9 cellular contexts compared by ENCODE assay signal in genomic region chr9:133346021-133346713, GRCh38. TPM values are rescaled to one million over a fixed set of nuclear protein-coding genes. Genes with fewer than 3 reads are reported as not detected.
A peak's percentile ranks its signal among the peaks of the same experiment; 100 is the strongest.
DNase-seq lines count a peak whose midpoint lies in the region; ATAC-seq and TF ChIP-seq lines count a peak whose summit lies in the region.
"Had no signal": no experiment of that assay in that cellular context is flagged by ENCODE, and none has a peak within 500 bp of the region (broad histone marks: within the 10 kb centered on the region; RNA-seq: fewer than 3 reads in every experiment).

No MANE protein-coding gene starts in this region.

- peaks cover 52% of the 10 kb centered on the region for H3K4me1 Mint-ChIP-seq in central memory CD8-positive, alpha-beta T cell
- H3K4me1 Mint-ChIP-seq in naive thymus-derived CD8-positive, alpha-beta T cell = peaks cover 16 to 57% (median 49%) of the 10 kb centered on the region in 4 donors

- DNase-seq in BE2C (no peak), cerebellar cortex (ENCODE audit: low spot score) (no peak), DMS153 treated with DMSO at 0.1 percent for 48 hours (lab: John Stamatoyannopoulos, UW; ENCODE audit: unreplicated experiment) (no peak), NCI-H1694 treated with DMSO at 0.1 percent for 48 hours (lab: John Stamatoyannopoulos, UW) (no peak)
- no peak for DNase-seq in central memory CD8-positive, alpha-beta T cell (ENCODE audit: low spot score in 2 of 2)
- no peak for DNase-seq in naive thymus-derived CD8-positive, alpha-beta T cell

- no peaks in the 10 kb centered on the region for H3K27me3 Mint-ChIP-seq in central memory CD8-positive, alpha-beta T cell
- H3K27me3 Mint-ChIP-seq in naive thymus-derived CD8-positive, alpha-beta T cell = no peaks in the 10 kb centered on the region

- no peaks in the 10 kb centered on the region for H3K9me3 ChIP-seq in BE2C
- H3K9me3 ChIP-seq: left lung had no signal

- no peak for TF ChIP-seq EP300 in Ishikawa (IDR thresholded peaks at IDR 0.05; ENCODE audit: borderline replicate concordance)

- POLR2A ChIA-PET in naive thymus-derived CD8-positive, alpha-beta T cell (lab: Charles Lee) = interaction anchor here (1.1 to 7.4 kb wide), 4 partner anchors 8 to 163 kb away, joined by 3 to 106 read pairs (median 20); partner anchors contain the start of genes STKLD1, SURF1, SURF2 and SURF4

- peak overlapping the region; percentile 99 for H3K4me3 ChIP-seq in BE2C (ENCODE audit: low read depth, low read length)

- H3K9me3 Mint-ChIP-seq in central memory CD8-positive, alpha-beta T cell = no peaks in the 10 kb centered on the region
- H3K9me3 Mint-ChIP-seq in naive thymus-derived CD8-positive, alpha-beta T cell = no peaks in the 10 kb centered on the region

- TF ChIP-seq RAD21 in Ishikawa (IDR thresholded peaks at IDR 0.05; ENCODE audit: low read depth) = no peak

- H3K27me3 ChIP-seq in BE2C = no peaks in the 10 kb centered on the region
- H3K27me3 ChIP-seq: left lung had no signal

- peaks cover 49% of the 10 kb centered on the region for H3K36me3 Mint-ChIP-seq in central memory CD8-positive, alpha-beta T cell (ENCODE audit: insufficient read depth)
- H3K36me3 Mint-ChIP-seq in naive thymus-derived CD8-positive, alpha-beta T cell = peaks cover 0 to 60% (median 14%) of the 10 kb centered on the region in 3 donors

- H3K27ac Mint-ChIP-seq in central memory CD8-positive, alpha-beta T cell (ENCODE audit: low read depth) = no peak overlapping the region
- H3K27ac Mint-ChIP-seq in naive thymus-derived CD8-positive, alpha-beta T cell = peak overlapping the region in 9 of 10 donors; percentile 54 to 99 (median 86)

- no peak for TF ChIP-seq CTCF in BE2C (IDR thresholded peaks at IDR 0.05; ENCODE audit: low read depth, low read length)

- H3K4me3 Mint-ChIP-seq in central memory CD8-positive, alpha-beta T cell = peak overlapping the region; percentile 92
- H3K4me3 Mint-ChIP-seq in naive thymus-derived CD8-positive, alpha-beta T cell = peak overlapping the region; percentile 85 to 100 (median 93)

- H3K36me3 ChIP-seq in BE2C = peaks cover 81% of the 10 kb centered on the region

- ATAC-seq in central memory CD8-positive, alpha-beta T cell (replicated peaks; ENCODE audit: extremely low read depth, poor library complexity, severe bottlenecking) = no peak
- no peak for ATAC-seq in naive thymus-derived CD8-positive, alpha-beta T cell
- no peak for ATAC-seq in GM21717 (IDR thresholded peaks at IDR 0.05; ENCODE audit: unreplicated experiment)

- H3K4me1 ChIP-seq in BE2C = no peaks in the 10 kb centered on the region; the same call in 1 of the 2 replicates

TF ChIP-seq in Ishikawa, 13 proteins besides CTCF, POLR2A, EP300 and RAD21:
- TF ChIP-seq USF1 (IDR thresholded peaks at IDR 0.05) = no peak
- TF ChIP-seq MAX (IDR thresholded peaks at IDR 0.05) = 0 out of 2 replicates have a peak, but pooled peaks have one; percentile 1
- TF ChIP-seq NFIC (IDR thresholded peaks at IDR 0.05) = peak; percentile 25; the same call in 1 of the 2 replicates

RNA-seq across cellular contexts. Expression of gene MED22, which starts 1.8 kb away (rescaled TPM):
- polyA plus RNA-seq in BE2C (2012; ENCODE audit: insufficient read depth, insufficient read length, low read depth) = 62.3 TPM
- 10 to 100 TPM; 38.2 to 46.4 TPM for total RNA-seq in naive thymus-derived CD8-positive, alpha-beta T cell
- polyA plus RNA-seq in naive thymus-derived CD8-positive, alpha-beta T cell = 10 to 100 TPM; 10.3 to 20.6 (median 17.5) TPM

RNA-seq across cellular contexts. Expression of gene RPL7A, which starts 1.9 kb away (rescaled TPM):
- 1,628 TPM for polyA plus RNA-seq in BE2C (2012; ENCODE audit: insufficient read depth, insufficient read length, low read depth)
- 1,000 to 10,000 TPM; 2,300 to 2,355 TPM for total RNA-seq in naive thymus-derived CD8-positive, alpha-beta T cell
- polyA plus RNA-seq in naive thymus-derived CD8-positive, alpha-beta T cell = 1,000 to 10,000 TPM; 1,183 to 1,387 (median 1,313) TPM

RNA-seq across cellular contexts. Expression of gene SURF1, which starts 10.1 kb away (rescaled TPM):
- 109 TPM for polyA plus RNA-seq in BE2C (2012; ENCODE audit: insufficient read depth, insufficient read length, low read depth)
- total RNA-seq in naive thymus-derived CD8-positive, alpha-beta T cell = 10 to 100 TPM; 58.7 to 59.5 TPM
- polyA plus RNA-seq in naive thymus-derived CD8-positive, alpha-beta T cell = 100 to 1,000 TPM in 2 of 3 donors, 10 to 100 TPM in 1; 90.6 to 119 (median 112) TPM

RNA-seq across cellular contexts. Expression of gene SURF6, which starts 10.2 kb away (rescaled TPM):
- 107 TPM for polyA plus RNA-seq in BE2C (2012; ENCODE audit: insufficient read depth, insufficient read length, low read depth)
- 10 to 100 TPM; 29.8 to 34.1 TPM for total RNA-seq in naive thymus-derived CD8-positive, alpha-beta T cell
- 10 to 100 TPM in 2 of 3 donors, 1 to 10 TPM in 1; 4.9 to 16.9 (median 10.1) TPM for polyA plus RNA-seq in naive thymus-derived CD8-positive, alpha-beta T cell

RNA-seq across cellular contexts. Expression of gene SURF2, which starts 10.2 kb away (rescaled TPM):
- polyA plus RNA-seq in BE2C (2012; ENCODE audit: insufficient read depth, insufficient read length, low read depth) = 240 TPM
- 10 to 100 TPM; 22.8 to 24.7 TPM for total RNA-seq in naive thymus-derived CD8-positive, alpha-beta T cell
- 10 to 100 TPM; 39.8 to 52.0 (median 49.9) TPM for polyA plus RNA-seq in naive thymus-derived CD8-positive, alpha-beta T cell
